ENCODE assay signal across 1 cellular context in genomic region chr2:215166505-215166904, GRCh38. TPM values are rescaled to one million over a fixed set of nuclear protein-coding genes. Genes with fewer than 3 reads are reported as not detected.
"Had no signal": no experiment of that assay in that cellular context is flagged by ENCODE, and none has a peak within 500 bp of the region (broad histone marks: within the 10 kb centered on the region; RNA-seq: fewer than 3 reads in every experiment).

No MANE protein-coding gene starts in this region.

RNA-seq across cellular contexts. Expression of gene ABCA12, which starts 28.1 kb away (rescaled TPM):
- total RNA-seq: NCI-H460 had no signal
